In genomic region chr7:13057462-13058200, GRCh38 we compare ENCODE assay signal across 1 cellular context.
A peak's percentile ranks its signal among the peaks of the same experiment; 100 is the strongest.
TF ChIP-seq lines count a peak whose summit lies in the region.

No MANE protein-coding gene starts in this region.

TF ChIP-seq in GM12878, 131 proteins besides CTCF, POLR2A, EP300 and RAD21 (continued from another document):
- TF ChIP-seq ATF2 (IDR thresholded peaks at IDR 0.05; ENCODE audit: low read length): 0 out of 2 replicates have a peak, but pooled peaks have one; percentile 17
- no peak for TF ChIP-seq CHD2 (IDR thresholded peaks at IDR 0.05; ENCODE audit: borderline replicate concordance, low read depth, low read length)
- peak; percentile 44; the same call in 1 of the 2 replicates for TF ChIP-seq PKNOX1 (IDR thresholded peaks at IDR 0.05)
- TF ChIP-seq KAT2A (conservative IDR thresholded peaks at IDR 0.05; ENCODE audit: control insufficient read depth, low read depth, low read length): no peak
- no peak for TF ChIP-seq PRDM15 (CRISPR knock-in tag; IDR thresholded peaks at IDR 0.05)
- TF ChIP-seq HDAC2 (IDR thresholded peaks at IDR 0.05): no peak
- no peak for TF ChIP-seq SIX5 (IDR thresholded peaks at IDR 0.05; ENCODE audit: low read depth, low read length, severe bottlenecking)
- no peak for TF ChIP-seq EZH2 (IDR thresholded peaks at IDR 0.05; ENCODE audit: borderline replicate concordance, control insufficient read depth, low read depth, low read length)
- TF ChIP-seq TCF3 (IDR thresholded peaks at IDR 0.05; ENCODE audit: borderline replicate concordance, insufficient read depth, low read depth, low read length): no peak
- no peak for TF ChIP-seq LARP7 (IDR thresholded peaks at IDR 0.05)
- no peak for TF ChIP-seq ZNF207 (IDR thresholded peaks at IDR 0.05; ENCODE audit: borderline replicate concordance)
- no peak for TF ChIP-seq RUNX3 (IDR thresholded peaks at IDR 0.05; ENCODE audit: low read length)
- no peak for TF ChIP-seq IKZF1 (conservative IDR thresholded peaks at IDR 0.05)
- peak; percentile 91 for TF ChIP-seq SPI1 (IDR thresholded peaks at IDR 0.05; ENCODE audit: borderline replicate concordance, insufficient read depth, low read depth, low read length)
TF ChIP-seq in GM12878: peak in this region for 7.
